Comparison of ENCODE assay signal across 14 cellular contexts in genomic region chr14:34347683-34348082, GRCh38.
A peak's percentile ranks its signal among the peaks of the same experiment; 100 is the strongest.
DNase-seq lines count a peak whose midpoint lies in the region; ATAC-seq and TF ChIP-seq lines count a peak whose summit lies in the region.
"Had no signal": no experiment of that assay in that cellular context is flagged by ENCODE, and none has a peak within 500 bp of the region (broad histone marks: within the 10 kb centered on the region; RNA-seq: fewer than 3 reads in every experiment).

No MANE protein-coding gene starts in this region.

- H3K36me3 ChIP-seq in HAP-1 (replicated peaks) = no peaks in the 10 kb centered on the region
- H3K36me3 ChIP-seq: BLaER1 treated with 17β-estradiol and CSF1 and Interleukin-3, amounts not matched to agents 10 nM and 100 nM; neutrophil had no signal

- H3K9me3 Mint-ChIP-seq in HFFc6 = peaks cover 4% of the 10 kb centered on the region; the same call in 1 of the 2 replicates

- no peak overlapping the region for H3K4me3 Mint-ChIP-seq in HFFc6
- H3K4me3 Mint-ChIP-seq: T-helper 17 cell had no signal

- no peaks in the 10 kb centered on the region for H3K4me1 Mint-ChIP-seq in HFFc6 (ENCODE audit: low read depth)
- H3K4me1 Mint-ChIP-seq: T-helper 17 cell had no signal

- H3K27ac Mint-ChIP-seq in HFFc6 = no peak overlapping the region
- H3K27ac Mint-ChIP-seq: T-helper 17 cell had no signal

- TF ChIP-seq CTCF in HFFc6 (IDR thresholded peaks at IDR 0.05) = no peak

- no peaks in the 10 kb centered on the region for H3K9me3 ChIP-seq in HAP-1
- H3K9me3 ChIP-seq: neutrophil had no signal

- ATAC-seq in GM18502 (IDR thresholded peaks at IDR 0.05; ENCODE audit: poor library complexity, unreplicated experiment) = peak; percentile 84
- ATAC-seq in GM19025 (IDR thresholded peaks at IDR 0.05; ENCODE audit: low read depth, unreplicated experiment) = peak; percentile 78
- ATAC-seq in HG03060 (IDR thresholded peaks at IDR 0.05; ENCODE audit: low read depth, unreplicated experiment) = peak; percentile 85
- ATAC-seq: T-helper 17 cell had no signal

- no peaks in the 10 kb centered on the region; the same call in 1 of the 2 replicates for H3K27me3 Mint-ChIP-seq in HFFc6 (ENCODE audit: insufficient read depth)
- H3K27me3 Mint-ChIP-seq: T-helper 17 cell had no signal

- no peak overlapping the region for H3K4me3 ChIP-seq in HAP-1
- H3K4me3 ChIP-seq: BLaER1 treated with 17β-estradiol and CSF1 and Interleukin-3, amounts not matched to agents 10 nM and 100 nM had no signal

- no peaks in the 10 kb centered on the region for H3K36me3 Mint-ChIP-seq in HFFc6 (ENCODE audit: low read depth)

- no peaks in the 10 kb centered on the region for H3K4me1 ChIP-seq in HAP-1
- H3K4me1 ChIP-seq: BLaER1 treated with 17β-estradiol and CSF1 and Interleukin-3, amounts not matched to agents 10 nM and 100 nM had no signal

- no peaks in the 10 kb centered on the region for H3K27me3 ChIP-seq in HAP-1 (ENCODE audit: low read depth)
- H3K27me3 ChIP-seq: BLaER1 treated with 17β-estradiol and CSF1 and Interleukin-3, amounts not matched to agents 10 nM and 100 nM; neutrophil had no signal

- DNase-seq in NCI-H526 treated with DMSO at 0.1 percent for 48 hours (lab: John Stamatoyannopoulos, UW) = peak; percentile 25
- no peak for DNase-seq in stimulated activated CD4-positive, alpha-beta T cell treated with anti-CD3 and anti-CD28 coated beads, Interleukin-15, amount 100 ng/mL, for 24 hours
- DNase-seq in HFFc6 = no peak
- no peak for DNase-seq in activated gamma-delta T cell (lab: John Stamatoyannopoulos, UW)
- no peak for DNase-seq in HAP-1 (ENCODE audit: low spot score in 2 of 2)
- DNase-seq: DND-41, NCI-H1105, NCI-H510A, T-helper 17 cell had no signal

- in situ Hi-C loops in HAP-1 (cut with MboI; ENCODE audit: low sequenced_read_pairs) = no loop called here
